In genomic region chr11:114400222-114400973, GRCh38 we compare ENCODE assay signal across 1 cellular context.
TF ChIP-seq lines count a peak whose summit lies in the region.

Gene C11orf71, minus strand, starts transcription at chr11:114400511. Its CDS starts 180 bp downstream, at chr11:114400331.
Gene RBM7, plus strand, starts transcription at chr11:114400666. Its CDS starts 6 bp downstream, at chr11:114400672.

TF ChIP-seq in K562, 482 proteins besides CTCF, POLR2A, EP300 and RAD21 (continued from another document and continues in another):
- TF ChIP-seq E2F5 (CRISPR knock-in tag; IDR thresholded peaks at IDR 0.05) (peak; percentile 92), HNRNPL (IDR thresholded peaks at IDR 0.05; ENCODE audit: low read depth, low read length) (no peak), ZNF23 (CRISPR knock-in tag; IDR thresholded peaks at IDR 0.05) (no peak; the same call in 1 of the 2 replicates), HIVEP1 (CRISPR knock-in tag; IDR thresholded peaks at IDR 0.05) (no peak), FOXA3 (CRISPR knock-in tag; conservative IDR thresholded peaks at IDR 0.05 in 1 of 2, IDR thresholded peaks at IDR 0.05 in 1 of 2) (no peak), SNAPC5 (CRISPR knock-in tag; IDR thresholded peaks at IDR 0.05) (no peak), CREBBP (IDR thresholded peaks at IDR 0.05; ENCODE audit: low read depth, low read length) (no peak), SFPQ (IDR thresholded peaks at IDR 0.05; ENCODE audit: low read depth, low read length) (no peak), ZNF224 (CRISPR knock-in tag; IDR thresholded peaks at IDR 0.05) (no peak), ZNF445 (CRISPR knock-in tag; IDR thresholded peaks at IDR 0.05; ENCODE audit: low read depth) (no peak), SMAD2 (IDR thresholded peaks at IDR 0.05; ENCODE audit: low read depth, low read length) (no peak), SOX6 (IDR thresholded peaks at IDR 0.05) (peak; percentile 36), ZNF668 (CRISPR knock-in tag; IDR thresholded peaks at IDR 0.05) (no peak), ATF1 (CRISPR knock-in tag; IDR thresholded peaks at IDR 0.05) (peak; percentile 47; the same call in 1 of the 2 replicates), ATF1 (tag; IDR thresholded peaks at IDR 0.05) (peak; percentile 97), NR2F6 (CRISPR knock-in tag; IDR thresholded peaks at IDR 0.05) (no peak), ZBTB49 (CRISPR knock-in tag; IDR thresholded peaks at IDR 0.05; ENCODE audit: borderline replicate concordance) (no peak), NCOA1 (IDR thresholded peaks at IDR 0.05; ENCODE audit: low read depth) (peak; percentile 25; the same call in 1 of the 2 replicates), SRSF3 (IDR thresholded peaks at IDR 0.05; ENCODE audit: insufficient read depth, low read length) (no peak), ZC3H8 (IDR thresholded peaks at IDR 0.05) (peak; percentile 47; the same call in 1 of the 2 replicates), ID3 (CRISPR knock-in tag; IDR thresholded peaks at IDR 0.05) (no peak), ID3 (tag; IDR thresholded peaks at IDR 0.05) (peak; percentile 51; the same call in 1 of the 2 replicates), PYGO2 (tag; IDR thresholded peaks at IDR 0.05) (no peak), TGIF2 (CRISPR knock-in tag; IDR thresholded peaks at IDR 0.05) (no peak), RUNX1 (IDR thresholded peaks at IDR 0.05; ENCODE audit: low read depth) (peak; percentile 46; the same call in 1 of the 2 replicates), ZFP30 (CRISPR knock-in tag; IDR thresholded peaks at IDR 0.05; ENCODE audit: borderline replicate concordance) (no peak), ZNF717 (CRISPR knock-in tag; IDR thresholded peaks at IDR 0.05) (no peak), RNF219 (CRISPR knock-in tag; IDR thresholded peaks at IDR 0.05) (no peak), DIDO1 (tag; IDR thresholded peaks at IDR 0.05; ENCODE audit: low read depth) (no peak), XRCC3 (IDR thresholded peaks at IDR 0.05) (no peak), ZKSCAN1 (IDR thresholded peaks at IDR 0.05; ENCODE audit: low read depth, low read length) (no peak), C11orf30 (IDR thresholded peaks at IDR 0.05; ENCODE audit: low read depth) (peak; percentile 93), YY1 (IDR thresholded peaks at IDR 0.05; ENCODE audit: borderline replicate concordance in 1 of 3, control insufficient read depth in 1 of 3, extremely low read depth in 1 of 3, insufficient read depth in 3 of 3, insufficient read length in 1 of 3, insufficient replicate concordance in 2 of 3, low read depth in 1 of 3, low read length in 2 of 3) (peak in 2 of 3 experiments; percentile 71 to 86), NR2C2 (CRISPR knock-in tag; IDR thresholded peaks at IDR 0.05) (peak; percentile 70), NR2C2 (tag; IDR thresholded peaks at IDR 0.05) (peak; percentile 95), ESRRA (IDR thresholded peaks at IDR 0.05; ENCODE audit: borderline replicate concordance, low read depth) (peak; percentile 74), MAFG (tag; conservative IDR thresholded peaks at IDR 0.05) (peak; percentile 85), ZNF592 (IDR thresholded peaks at IDR 0.05) (peak; percentile 85; the same call in 1 of the 2 replicates), CCAR2 (IDR thresholded peaks at IDR 0.05; ENCODE audit: low read depth, low read length) (no peak), MED1 (CRISPR knock-in tag; IDR thresholded peaks at IDR 0.05; ENCODE audit: borderline replicate concordance) (no peak)
